1 cellular context compared by ENCODE assay signal in genomic region chrX:30981968-30982367, GRCh38.
TF ChIP-seq lines count a peak whose summit lies in the region.

No MANE protein-coding gene starts in this region.

TF ChIP-seq in K562, 482 proteins besides CTCF, POLR2A, EP300 and RAD21 (continued from another document):
- TF ChIP-seq BRCA1 (IDR thresholded peaks at IDR 0.05) = no peak
- no peak for TF ChIP-seq BRCA1 (CRISPR knock-in tag; IDR thresholded peaks at IDR 0.05)
- TF ChIP-seq ZNF583 (CRISPR knock-in tag; IDR thresholded peaks at IDR 0.05) = no peak
- no peak for TF ChIP-seq KLF6 (CRISPR knock-in tag; IDR thresholded peaks at IDR 0.05; ENCODE audit: borderline replicate concordance)
- TF ChIP-seq TCF7L2 (IDR thresholded peaks at IDR 0.05; ENCODE audit: low read depth, low read length) = no peak
- 0 out of 2 replicates have a peak, but pooled peaks have one; percentile 21 for TF ChIP-seq MEF2A (IDR thresholded peaks at IDR 0.05; ENCODE audit: control insufficient read depth, low read depth, low read length)
- TF ChIP-seq GATAD2B (IDR thresholded peaks at IDR 0.05; ENCODE audit: borderline replicate concordance) = no peak
- TF ChIP-seq THRAP3 (IDR thresholded peaks at IDR 0.05; ENCODE audit: borderline replicate concordance) = no peak
- TF ChIP-seq ZBTB8A (IDR thresholded peaks at IDR 0.05; ENCODE audit: partially characterized antibody) = no peak
- TF ChIP-seq NCOA4 (IDR thresholded peaks at IDR 0.05; ENCODE audit: partially characterized antibody) = no peak
- TF ChIP-seq, protein P1, sequence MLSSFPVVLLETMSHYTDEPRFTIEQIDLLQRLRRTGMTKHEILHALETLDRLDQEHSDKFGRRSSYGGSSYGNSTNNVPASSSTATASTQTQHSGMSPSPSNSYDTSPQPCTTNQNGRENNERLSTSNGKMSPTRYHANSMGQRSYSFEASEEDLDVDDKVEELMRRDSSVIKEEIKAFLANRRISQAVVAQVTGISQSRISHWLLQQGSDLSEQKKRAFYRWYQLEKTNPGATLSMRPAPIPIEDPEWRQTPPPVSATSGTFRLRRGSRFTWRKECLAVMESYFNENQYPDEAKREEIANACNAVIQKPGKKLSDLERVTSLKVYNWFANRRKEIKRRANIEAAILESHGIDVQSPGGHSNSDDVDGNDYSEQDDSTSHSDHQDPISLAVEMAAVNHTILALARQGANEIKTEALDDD (IDR thresholded peaks at IDR 0.05) = peak; percentile 65
- TF ChIP-seq MEF2D (tag; conservative IDR thresholded peaks at IDR 0.05; ENCODE audit: low read depth) = 0 out of 2 replicates have a peak, but pooled peaks have one; percentile 25
- TF ChIP-seq ZSCAN32 (CRISPR knock-in tag; IDR thresholded peaks at IDR 0.05) = no peak
- TF ChIP-seq, protein P2, sequence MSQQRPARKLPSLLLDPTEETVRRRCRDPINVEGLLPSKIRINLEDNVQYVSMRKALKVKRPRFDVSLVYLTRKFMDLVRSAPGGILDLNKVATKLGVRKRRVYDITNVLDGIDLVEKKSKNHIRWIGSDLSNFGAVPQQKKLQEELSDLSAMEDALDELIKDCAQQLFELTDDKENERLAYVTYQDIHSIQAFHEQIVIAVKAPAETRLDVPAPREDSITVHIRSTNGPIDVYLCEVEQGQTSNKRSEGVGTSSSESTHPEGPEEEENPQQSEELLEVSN (IDR thresholded peaks at IDR 0.05; ENCODE audit: borderline replicate concordance in 1 of 2, extremely low read depth in 1 of 2, insufficient read depth in 1 of 2, insufficient read length in 1 of 2, low read depth in 1 of 2, low read length in 1 of 2, poor library complexity in 1 of 2, severe bottlenecking in 1 of 2) = no peak
- no peak for TF ChIP-seq FOXJ2 (tag; IDR thresholded peaks at IDR 0.05)
- TF ChIP-seq, protein P3, sequence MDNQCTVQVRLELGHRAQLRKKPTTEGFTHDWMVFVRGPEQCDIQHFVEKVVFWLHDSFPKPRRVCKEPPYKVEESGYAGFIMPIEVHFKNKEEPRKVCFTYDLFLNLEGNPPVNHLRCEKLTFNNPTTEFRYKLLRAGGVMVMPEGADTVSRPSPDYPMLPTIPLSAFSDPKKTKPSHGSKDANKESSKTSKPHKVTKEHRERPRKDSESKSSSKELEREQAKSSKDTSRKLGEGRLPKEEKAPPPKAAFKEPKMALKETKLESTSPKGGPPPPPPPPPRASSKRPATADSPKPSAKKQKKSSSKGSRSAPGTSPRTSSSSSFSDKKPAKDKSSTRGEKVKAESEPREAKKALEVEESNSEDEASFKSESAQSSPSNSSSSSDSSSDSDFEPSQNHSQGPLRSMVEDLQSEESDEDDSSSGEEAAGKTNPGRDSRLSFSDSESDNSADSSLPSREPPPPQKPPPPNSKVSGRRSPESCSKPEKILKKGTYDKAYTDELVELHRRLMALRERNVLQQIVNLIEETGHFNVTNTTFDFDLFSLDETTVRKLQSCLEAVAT (IDR thresholded peaks at IDR 0.05) = no peak
